8 cellular contexts compared by ENCODE assay signal in genomic region chr6:159134701-159135364, GRCh38. TPM values are rescaled to one million over a fixed set of nuclear protein-coding genes. Genes with fewer than 3 reads are reported as not detected.
DNase-seq lines count a peak whose midpoint lies in the region; ATAC-seq lines count a peak whose summit lies in the region.

No MANE protein-coding gene starts in this region.

- H3K4me3 Mint-ChIP-seq in activated CD4-positive, alpha-beta T cell treated with anti-CD3 and anti-CD28 coated beads, Interleukin-2, amount 10 ng/mL, durations not matched to agents 24 days and 14 days, result no peak overlapping the region

- H3K27me3 Mint-ChIP-seq in activated CD4-positive, alpha-beta T cell treated with anti-CD3 and anti-CD28 coated beads, Interleukin-2, amount 10 ng/mL, durations not matched to agents 24 days and 14 days, result peaks cover 31% of the 10 kb centered on the region

- H3K27ac Mint-ChIP-seq in activated CD4-positive, alpha-beta T cell treated with anti-CD3 and anti-CD28 coated beads, Interleukin-2, amount 10 ng/mL, durations not matched to agents 24 days and 14 days, result no peak overlapping the region

- DNase-seq in NCI-H524 (lab: John Stamatoyannopoulos, UW) (peak; percentile 75 to 83), NCI-H524 treated with DMSO at 0.1 percent for 48 hours (lab: John Stamatoyannopoulos, UW) (no peak), NCI-H460 (ENCODE audit: extremely low read depth, low read depth) (peak; percentile 50), dermis blood vessel endothelial cell (peak; percentile 79), lung microvascular endothelial cell (ENCODE audit: low read depth in 2 of 2) (peak; percentile 56 to 70)
- DNase-seq in activated CD4-positive, alpha-beta T cell treated with anti-CD3 and anti-CD28 coated beads, Interleukin-2, amount 10 ng/mL, durations not matched to agents 24 days and 14 days, result peak; percentile 93
- DNase-seq in stimulated activated CD8-positive, alpha-beta memory T cell treated with anti-CD3 and anti-CD28 coated beads, Interleukin-15, amount 100 ng/mL, for 48 hours (ENCODE audit: low read depth in 2 of 2), result peak; percentile 38 to 42

- no peaks in the 10 kb centered on the region for H3K9me3 Mint-ChIP-seq in activated CD4-positive, alpha-beta T cell treated with anti-CD3 and anti-CD28 coated beads, Interleukin-2, amount 10 ng/mL, durations not matched to agents 24 days and 14 days

- H3K36me3 Mint-ChIP-seq in activated CD4-positive, alpha-beta T cell treated with anti-CD3 and anti-CD28 coated beads, Interleukin-2, amount 10 ng/mL, durations not matched to agents 24 days and 14 days (ENCODE audit: low read depth), result no peaks in the 10 kb centered on the region

- intact Hi-C loops in activated CD4-positive, alpha-beta T cell treated with anti-CD3 and anti-CD28 coated beads, Interleukin-2, amount 10 ng/mL, durations not matched to agents 24 days and 14 days (cut with micrococcal nuclease), result loop anchor here (1.0 to 2.0 kb wide), 3 partner anchors 31 to 136 kb away; no protein-coding TSS in a partner anchor

- H3K4me1 Mint-ChIP-seq in activated CD4-positive, alpha-beta T cell treated with anti-CD3 and anti-CD28 coated beads, Interleukin-2, amount 10 ng/mL, durations not matched to agents 24 days and 14 days, result peaks cover 6% of the 10 kb centered on the region

- peak; percentile 59 for ATAC-seq in HG03139 (IDR thresholded peaks at IDR 0.05; ENCODE audit: unreplicated experiment)

RNA-seq across cellular contexts. Expression of gene FNDC1, which starts 34.4 kb away (rescaled TPM):
- not detected in 2 replicates for total RNA-seq in NCI-H460 (2014; rRNA removed; shearing (Covaris generic))
- not detected in 2 replicates for polyA plus RNA-seq in NCI-H460 (2014; cell fraction: nucleus; rRNA removed)
- not detected in 2 replicates for total RNA-seq in activated CD4-positive, alpha-beta T cell treated with anti-CD3 and anti-CD28 coated beads, Interleukin-2, amount 10 ng/mL, durations not matched to agents 24 days and 14 days
- total RNA-seq in dermis blood vessel endothelial cell (not detected in 2 replicates), lung microvascular endothelial cell (not detected in 2 replicates)
